In genomic region chr9:112537561-112537960, GRCh38 we compare ENCODE assay signal across 37 cellular contexts. TPM values are rescaled to one million over a fixed set of nuclear protein-coding genes. Genes with fewer than 3 reads are reported as not detected.
DNase-seq lines count a peak whose midpoint lies in the region; ATAC-seq, FAIRE-seq and TF ChIP-seq lines count a peak whose summit lies in the region.
"Had no signal": no experiment of that assay in that cellular context is flagged by ENCODE, and none has a peak within 500 bp of the region (broad histone marks: within the 10 kb centered on the region; RNA-seq: fewer than 3 reads in every experiment).

No MANE protein-coding gene starts in this region.

- TF ChIP-seq RAD21 in HepG2 (CRISPR knock-in tag; IDR thresholded peaks at IDR 0.05): no peak

- 97% methylated on average over 1 of the region's 1 CpG for WGBS in HepG2 (ENCODE audit: low lambda C conversion rate)
- 75% methylated on average over 1 of the region's 1 CpG for WGBS in right lobe of liver (ENCODE audit: insufficient coverage, low coverage, low lambda C conversion rate, missing lambda C conversion rate)
- no CpG with 5 or more reads among the region's 1 CpG for WGBS in mesendoderm (ENCODE audit: extremely low coverage, insufficient coverage, low lambda C conversion rate)

- H3K23ac ChIP-seq in mesendoderm (ENCODE audit: low read length): no peak overlapping the region

- TF ChIP-seq CTCF in HepG2 (CRISPR knock-in tag; IDR thresholded peaks at IDR 0.05) (no peak), right lobe of liver (IDR thresholded peaks at IDR 0.05) (no peak), WTC11 (IDR thresholded peaks at IDR 0.05) (no peak), nephron progenitor cell (IDR thresholded peaks at IDR 0.05) (no peak)

- in situ Hi-C loops in HepG2 (cut with HindIII; ENCODE audit: extremely low pct_ligation_motif_present, low pct_unique_long_range_greater_than_20kb): no loop called here

- H3K79me2 ChIP-seq in HepG2 (ENCODE audit: insufficient read depth, low read length): peaks cover 45% of the 10 kb centered on the region
- peaks cover 6% of the 10 kb centered on the region for H3K79me2 ChIP-seq in mesendoderm (ENCODE audit: control insufficient read depth, insufficient read depth, low read length)

- no TSS peak for BruUV-seq in HepG2 (replicated peaks; lab: Mats Ljungman, UMichigan)

- H2AFZ ChIP-seq in HepG2 (ENCODE audit: low read length): no peak overlapping the region

- peaks cover 4% of the 10 kb centered on the region for H3K79me1 ChIP-seq in mesendoderm (ENCODE audit: low read length)

- H3K9me3 Mint-ChIP-seq in WTC11 (no peaks in the 10 kb centered on the region), nephron progenitor cell (peaks cover 3% of the 10 kb centered on the region)
- no peaks in the 10 kb centered on the region for H3K9me3 Mint-ChIP-seq in activated CD4-positive, alpha-beta memory T cell treated with anti-CD3 and anti-CD28 coated beads for 36 hours
- H3K9me3 Mint-ChIP-seq: CD4-positive, alpha-beta memory T cell; CD4-positive, CD25-positive, alpha-beta regulatory T cell; CD8-positive, alpha-beta memory T cell; CD8-positive, alpha-beta T cell had no signal

- H3K36me3 Mint-ChIP-seq in WTC11 (0 out of 2 replicates have a peak, but pooled peaks cover 3% of the 10 kb centered on the region), nephron progenitor cell (ENCODE audit: low read depth) (peaks cover 60% of the 10 kb centered on the region)
- no peaks in the 10 kb centered on the region for H3K36me3 Mint-ChIP-seq in activated CD4-positive, alpha-beta memory T cell treated with anti-CD3 and anti-CD28 coated beads for 36 hours
- H3K36me3 Mint-ChIP-seq: CD4-positive, alpha-beta memory T cell; CD8-positive, alpha-beta T cell had no signal

- no peak overlapping the region for H3K56ac ChIP-seq in mesendoderm (ENCODE audit: low read length)

- no peak overlapping the region for H3K27ac ChIP-seq in HepG2 (ENCODE audit: extremely low read length, insufficient read depth, low read length)
- no peak overlapping the region for H3K27ac ChIP-seq in right lobe of liver
- no peak overlapping the region for H3K27ac ChIP-seq in mesendoderm (ENCODE audit: low read depth, low read length)
- H3K27ac ChIP-seq: 22Rv1; A549; BLaER1; BLaER1 treated with 17β-estradiol and CSF1 and Interleukin-3, amounts not matched to agents 10 nM and 100 nM; C4-2B had no signal

- no peak overlapping the region for H2BK120ac ChIP-seq in mesendoderm (ENCODE audit: low read depth, low read length)

- DNase-seq in HepG2 (ENCODE audit: low spot score) (no peak), right lobe of liver (no peak), LHCN-M2 (ENCODE audit: low read depth) (peak; percentile 20), WTC11 (ENCODE audit: low spot score) (no peak), nephron progenitor cell (no peak), mesendoderm (no peak)
- DNase-seq in activated CD4-positive, alpha-beta memory T cell treated with anti-CD3 and anti-CD28 coated beads for 36 hours: no peak
- DNase-seq: 8988T; ACHN; AML-193; BE2C; C1 segment of cervical spinal cord; Caco-2; Calu3; CD4-positive, alpha-beta memory T cell; CD4-positive, alpha-beta T cell; CD4-positive, CD25-positive, alpha-beta regulatory T cell; CD8-positive, alpha-beta memory T cell; CD8-positive, alpha-beta T cell; COR-L47; DMS 273 treated with DMSO at 0.1 percent for 48 hours; DMS153; DMS53; DMS79; DMS79 treated with DMSO at 0.1 percent for 48 hours; DND-41; EL had no signal

- H2BK5ac ChIP-seq in mesendoderm (ENCODE audit: low read length): no peak overlapping the region

- H3K4me1 ChIP-seq in HepG2 (ENCODE audit: insufficient read depth, low read length): peaks cover under 1% of the 10 kb centered on the region; the same call in 1 of the 2 replicates
- peaks cover 0 to 4% (median 0%) of the 10 kb centered on the region in 4 donors for H3K4me1 ChIP-seq in right lobe of liver
- H3K4me1 ChIP-seq in mesendoderm (ENCODE audit: control insufficient read depth, low read depth, low read length): no peaks in the 10 kb centered on the region
- H3K4me1 ChIP-seq: BE2C, Caco-2 had no signal

- peaks cover under 1% of the 10 kb centered on the region; the same call in 1 of the 2 replicates for H4K20me1 ChIP-seq in HepG2 (ENCODE audit: insufficient read depth, low read length)

- H3K27me3 Mint-ChIP-seq in WTC11 (ENCODE audit: low read depth) (no peaks in the 10 kb centered on the region), nephron progenitor cell (ENCODE audit: low read depth, poor library complexity) (no peaks in the 10 kb centered on the region)
- no peaks in the 10 kb centered on the region for H3K27me3 Mint-ChIP-seq in activated CD4-positive, alpha-beta memory T cell treated with anti-CD3 and anti-CD28 coated beads for 36 hours
- H3K27me3 Mint-ChIP-seq: B cell; CD4-positive, alpha-beta memory T cell; CD4-positive, alpha-beta T cell; CD4-positive, CD25-positive, alpha-beta regulatory T cell; CD8-positive, alpha-beta memory T cell had no signal

- H4K8ac ChIP-seq in mesendoderm (ENCODE audit: low read depth, low read length): no peak overlapping the region

- no peak for FAIRE-seq in HepG2 (lab: Jason Lieb, UNC)
- FAIRE-seq: A204.1, A549, D721Med had no signal

- H3K4ac ChIP-seq in mesendoderm (ENCODE audit: low read depth, low read length): no peak overlapping the region

- H3K4me3 ChIP-seq in HepG2 (replicated peaks in 1 of 3; ENCODE audit: insufficient read depth in 1 of 3, low read depth in 2 of 3, low read length in 3 of 3) (no peak overlapping the region), right lobe of liver (no peak overlapping the region), mesendoderm (ENCODE audit: low read length) (no peak overlapping the region)
- H3K4me3 ChIP-seq: A549; BLaER1; BLaER1 treated with 17β-estradiol and CSF1 and Interleukin-3, amounts not matched to agents 10 nM and 100 nM had no signal

- no peak overlapping the region for H2AK5ac ChIP-seq in mesendoderm (ENCODE audit: low read length)

- no peak overlapping the region for H4K5ac ChIP-seq in mesendoderm (ENCODE audit: low read length)

- H3K4me1 Mint-ChIP-seq in WTC11: peaks cover 15% of the 10 kb centered on the region
- peaks cover 7% of the 10 kb centered on the region for H3K4me1 Mint-ChIP-seq in nephron progenitor cell
- H3K4me1 Mint-ChIP-seq in activated CD4-positive, alpha-beta memory T cell treated with anti-CD3 and anti-CD28 coated beads for 36 hours (ENCODE audit: low read depth): peaks cover 6% of the 10 kb centered on the region

- CTCF ChIA-PET in HepG2 (lab: Yijun Ruan, JAX; ENCODE audit: low intra/inter-chr PET ratio, low total read pairs) (no interaction called here), WTC11 (lab: Charles Lee) (no interaction called here)
- CTCF ChIA-PET in activated CD4-positive, alpha-beta memory T cell treated with anti-CD3 and anti-CD28 coated beads for 36 hours (lab: Charles Lee): no interaction called here

- H3K4me3 Mint-ChIP-seq in WTC11 (no peak overlapping the region), nephron progenitor cell (no peak overlapping the region)
- H3K4me3 Mint-ChIP-seq in activated CD4-positive, alpha-beta memory T cell treated with anti-CD3 and anti-CD28 coated beads for 36 hours: no peak overlapping the region
- H3K4me3 Mint-ChIP-seq: B cell; CD14-positive monocyte; CD4-positive, alpha-beta T cell; CD4-positive, CD25-positive, alpha-beta regulatory T cell; CD8-positive, alpha-beta memory T cell; CD8-positive, alpha-beta T cell had no signal

- H3K9ac ChIP-seq in HepG2 (ENCODE audit: insufficient read depth, low read depth, low read length) (no peak overlapping the region), mesendoderm (ENCODE audit: low read length) (no peak overlapping the region)
- H3K9ac ChIP-seq: BLaER1; BLaER1 treated with 17β-estradiol and CSF1 and Interleukin-3, amounts not matched to agents 10 nM and 100 nM had no signal

- no peaks in the 10 kb centered on the region; a peak in 1 of 5 replicates for H3K36me3 ChIP-seq in HepG2 (replicated peaks in 1 of 2; ENCODE audit: control insufficient read depth in 1 of 2, insufficient read depth in 2 of 2, low read length in 2 of 2)
- no peaks in the 10 kb centered on the region for H3K36me3 ChIP-seq in right lobe of liver
- no peaks in the 10 kb centered on the region for H3K36me3 ChIP-seq in mesendoderm (ENCODE audit: control insufficient read depth, insufficient read depth, low read length)

- no peak overlapping the region for H3K18ac ChIP-seq in mesendoderm (ENCODE audit: low read length)

- peak overlapping the region; percentile 20; the same call in 1 of the 2 replicates for H3K27ac Mint-ChIP-seq in WTC11
- peak overlapping the region; percentile 10 for H3K27ac Mint-ChIP-seq in nephron progenitor cell
- H3K27ac Mint-ChIP-seq in activated CD4-positive, alpha-beta memory T cell treated with anti-CD3 and anti-CD28 coated beads for 36 hours: no peak overlapping the region
- H3K27ac Mint-ChIP-seq: B cell; CD4-positive, alpha-beta memory T cell; CD4-positive, alpha-beta T cell; CD4-positive, CD25-positive, alpha-beta regulatory T cell; CD8-positive, alpha-beta T cell had no signal

- H3K4me2 ChIP-seq in HepG2 (ENCODE audit: low read depth, low read length): no peak overlapping the region
- H3K4me2 ChIP-seq in mesendoderm (ENCODE audit: low read length): no peak overlapping the region
- H3K4me2 ChIP-seq: A549; BLaER1; BLaER1 treated with 17β-estradiol and CSF1 and Interleukin-3, amounts not matched to agents 10 nM and 100 nM had no signal

- no peak for TF ChIP-seq EP300 in HepG2 (IDR thresholded peaks at IDR 0.05; ENCODE audit: low read depth in 2 of 2, low read length in 2 of 2)
- TF ChIP-seq EP300 in HepG2 (CRISPR knock-in tag; IDR thresholded peaks at IDR 0.05; ENCODE audit: borderline replicate concordance): no peak

- H2BK15ac ChIP-seq in mesendoderm (replicated peaks; ENCODE audit: low read depth): no peak overlapping the region

- H3K27me3 ChIP-seq in HepG2 (ENCODE audit: control insufficient read depth in 1 of 2, insufficient read depth in 2 of 2, low read length in 2 of 2) (no peaks in the 10 kb centered on the region), right lobe of liver (no peaks in the 10 kb centered on the region), mesendoderm (ENCODE audit: insufficient read depth, low read length, poor library complexity) (no peaks in the 10 kb centered on the region)
- H3K27me3 ChIP-seq: BE2C; BLaER1; BLaER1 treated with 17β-estradiol and CSF1 and Interleukin-3, amounts not matched to agents 10 nM and 100 nM had no signal

- no peak for TF ChIP-seq POLR2A in HepG2 (IDR thresholded peaks at IDR 0.05; ENCODE audit: insufficient read depth in 1 of 2, low read depth in 2 of 2, low read length in 2 of 2)
- TF ChIP-seq POLR2A in right lobe of liver (IDR thresholded peaks at IDR 0.05): no peak

- H3K9me3 ChIP-seq in HepG2 (ENCODE audit: low read length) (no peaks in the 10 kb centered on the region), right lobe of liver (no peaks in the 10 kb centered on the region)
- H3K9me3 ChIP-seq: A549, BE2C, Caco-2 had no signal

- intact Hi-C loops in HepG2 (cut with micrococcal nuclease; ENCODE audit: unreplicated experiment) (no loop called here), right lobe of liver (cut with DNase I) (no loop called here)
- intact Hi-C loops in activated CD4-positive, alpha-beta memory T cell treated with anti-CD3 and anti-CD28 coated beads for 36 hours (cut with micrococcal nuclease): no loop called here

- POLR2A ChIA-PET in HepG2 (lab: Yijun Ruan, JAX): no interaction called here
- POLR2A ChIA-PET in WTC11 (lab: Charles Lee): no interaction called here
- POLR2A ChIA-PET in activated CD4-positive, alpha-beta memory T cell treated with anti-CD3 and anti-CD28 coated beads for 36 hours (lab: Charles Lee): no interaction called here

- ATAC-seq in HepG2: no peak
- ATAC-seq in right lobe of liver: no peak
- ATAC-seq in WTC11: no peak
- ATAC-seq in HG03095 (IDR thresholded peaks at IDR 0.05; ENCODE audit: unreplicated experiment): no peak
- ATAC-seq: A549; CD8-positive, alpha-beta T cell had no signal

RNA-seq across cellular contexts. Expression of gene KIAA1958, which starts 50.9 kb away (rescaled TPM):
- 8.5 and 11.4 TPM in 2 replicates for total RNA-seq in HepG2 (2016; rRNA removed; fragmentation: Illumina TruSeq; extraction: Trizol)
- total RNA-seq in HepG2 (2016; cell fraction: cytosol; rRNA removed; fragmentation: Illumina TruSeq; extraction: Trizol; ENCODE audit: low read depth): 37.2 and 41.8 TPM in 2 replicates
- 8.4 and 11.0 TPM in 2 replicates for total RNA-seq in HepG2 (2016; cell fraction: insoluble cytoplasmic fraction; rRNA removed; fragmentation: Illumina TruSeq; extraction: Trizol)
- 29.3 and 29.7 TPM in 2 replicates for total RNA-seq in HepG2 (2016; cell fraction: membrane; rRNA removed; fragmentation: Illumina TruSeq; extraction: Trizol)
- 14.1 and 15.2 TPM in 2 replicates for total RNA-seq in HepG2 (2016; cell fraction: nucleus; rRNA removed; fragmentation: Illumina TruSeq; extraction: Trizol)
- polyA plus RNA-seq in HepG2 (2011; rRNA removed): 8.5 and 10.3 TPM in 2 replicates
- polyA plus RNA-seq in HepG2 (2011; cell fraction: cytosol; rRNA removed): 5.5 and 5.7 TPM in 2 replicates
- polyA plus RNA-seq in HepG2 (2011; cell fraction: nucleus; rRNA removed): 17.1 and 17.6 TPM in 2 replicates
- 10.9 and 11.6 TPM in 2 replicates for polyA plus RNA-seq in HepG2 (2012)
- 0.46 and 0.57 TPM in 2 replicates for polyA plus RNA-seq in HepG2 (2016; cell fraction: cytosol; fragmentation: Illumina TruSeq; extraction: Trizol; ENCODE audit: low read depth)
- polyA plus RNA-seq in HepG2 (2016; cell fraction: insoluble cytoplasmic fraction; fragmentation: Illumina TruSeq; extraction: Trizol; ENCODE audit: low read depth): 6.0 and 6.8 TPM in 2 replicates
- 1.8 and 1.9 TPM in 2 replicates for polyA plus RNA-seq in HepG2 (2016; cell fraction: membrane; fragmentation: Illumina TruSeq; extraction: Trizol; ENCODE audit: low read depth)
- 7.2 and 8.5 TPM in 2 replicates for polyA plus RNA-seq in HepG2 (2016; cell fraction: nucleus; fragmentation: Illumina TruSeq; extraction: Trizol; ENCODE audit: insufficient read depth, low read depth)
- polyA minus RNA-seq in HepG2 (2011; rRNA and poly(A)+ RNA removed; ENCODE audit: low replicate concordance): 53.1 and 88.7 TPM in 2 replicates
- polyA minus RNA-seq in HepG2 (2011; cell fraction: cytosol; rRNA and poly(A)+ RNA removed): 22.1 and 29.8 TPM in 2 replicates
- polyA minus RNA-seq in HepG2 (2011; cell fraction: nucleus; rRNA and poly(A)+ RNA removed): 49.7 and 55.7 TPM in 2 replicates
- 1 to 10 TPM; 5.7 to 8.1 (median 7.0) TPM for total RNA-seq in right lobe of liver
- 0.71 and 1.4 TPM in 2 replicates for total RNA-seq in LHCN-M2 (2014; rRNA removed)
- polyA plus RNA-seq in LHCN-M2 (2012): 0.56 TPM
- 41.0 to 43.6 TPM (median 42.7 TPM) in 3 replicates for total RNA-seq in WTC11 (2021)
- polyA plus RNA-seq in mesendoderm (2013, experiment 1 of 2): 10.2 TPM
- polyA plus RNA-seq in mesendoderm (2013, experiment 2 of 2): 10.3 TPM
- 1 to 10 TPM; 6.1 to 6.5 TPM for total RNA-seq in activated CD4-positive, alpha-beta memory T cell treated with anti-CD3 and anti-CD28 coated beads for 36 hours
